Comparison of ENCODE assay signal across 1 cellular context in the genomic region with DNA sequence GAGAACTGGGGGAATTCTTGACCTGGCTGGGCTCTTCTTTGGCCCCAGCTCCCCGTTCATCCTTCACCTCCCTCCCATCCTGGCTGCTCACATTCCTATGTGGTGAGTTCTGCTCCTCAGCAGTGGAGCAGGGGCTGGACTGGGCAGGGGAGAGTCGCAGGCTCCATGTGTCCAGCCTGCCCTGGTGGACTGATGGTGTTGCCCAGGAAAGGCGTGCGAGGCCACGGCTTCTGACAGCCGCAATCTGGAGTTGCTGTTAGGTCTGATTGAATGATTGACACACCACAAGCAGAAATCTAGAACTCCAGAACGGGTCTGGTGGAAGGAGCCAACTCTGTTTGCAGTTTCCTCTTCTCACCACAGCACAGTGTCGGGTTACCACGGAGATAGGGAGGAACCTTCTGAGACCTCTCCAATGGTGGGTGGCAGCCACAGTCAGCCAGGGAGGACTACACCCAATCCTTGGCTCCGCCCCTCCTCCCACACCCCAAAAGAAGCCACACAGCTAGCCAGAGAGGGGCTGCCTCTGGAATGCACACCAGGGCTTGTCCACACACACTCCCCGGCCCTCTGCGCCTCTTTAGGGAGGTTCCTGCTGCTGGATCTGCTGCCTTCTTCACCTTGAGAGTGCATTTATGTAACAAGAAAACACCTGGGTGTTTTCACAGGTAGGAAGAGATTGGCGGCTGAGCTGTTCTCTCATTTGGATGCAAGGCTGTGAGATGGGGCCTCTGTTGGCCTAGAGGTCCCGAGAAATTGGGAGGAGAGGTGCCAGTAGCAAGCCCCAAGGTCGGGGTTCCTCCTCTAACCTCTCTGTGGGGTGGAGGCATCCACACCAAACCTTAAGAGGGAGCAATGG.
TF ChIP-seq lines count a peak whose summit lies in the region.

No MANE protein-coding gene starts in this region.

TF ChIP-seq in endothelial cell of umbilical vein, 7 proteins besides CTCF, POLR2A, EP300 and RAD21:
- no peak for TF ChIP-seq GATA2 (IDR thresholded peaks at IDR 0.05; ENCODE audit: insufficient read depth, insufficient read length, low read depth, low read length)
- peak; percentile 33 for TF ChIP-seq FOS (IDR thresholded peaks at IDR 0.05; ENCODE audit: borderline replicate concordance, insufficient read depth, low read length)
